In the genomic region with DNA sequence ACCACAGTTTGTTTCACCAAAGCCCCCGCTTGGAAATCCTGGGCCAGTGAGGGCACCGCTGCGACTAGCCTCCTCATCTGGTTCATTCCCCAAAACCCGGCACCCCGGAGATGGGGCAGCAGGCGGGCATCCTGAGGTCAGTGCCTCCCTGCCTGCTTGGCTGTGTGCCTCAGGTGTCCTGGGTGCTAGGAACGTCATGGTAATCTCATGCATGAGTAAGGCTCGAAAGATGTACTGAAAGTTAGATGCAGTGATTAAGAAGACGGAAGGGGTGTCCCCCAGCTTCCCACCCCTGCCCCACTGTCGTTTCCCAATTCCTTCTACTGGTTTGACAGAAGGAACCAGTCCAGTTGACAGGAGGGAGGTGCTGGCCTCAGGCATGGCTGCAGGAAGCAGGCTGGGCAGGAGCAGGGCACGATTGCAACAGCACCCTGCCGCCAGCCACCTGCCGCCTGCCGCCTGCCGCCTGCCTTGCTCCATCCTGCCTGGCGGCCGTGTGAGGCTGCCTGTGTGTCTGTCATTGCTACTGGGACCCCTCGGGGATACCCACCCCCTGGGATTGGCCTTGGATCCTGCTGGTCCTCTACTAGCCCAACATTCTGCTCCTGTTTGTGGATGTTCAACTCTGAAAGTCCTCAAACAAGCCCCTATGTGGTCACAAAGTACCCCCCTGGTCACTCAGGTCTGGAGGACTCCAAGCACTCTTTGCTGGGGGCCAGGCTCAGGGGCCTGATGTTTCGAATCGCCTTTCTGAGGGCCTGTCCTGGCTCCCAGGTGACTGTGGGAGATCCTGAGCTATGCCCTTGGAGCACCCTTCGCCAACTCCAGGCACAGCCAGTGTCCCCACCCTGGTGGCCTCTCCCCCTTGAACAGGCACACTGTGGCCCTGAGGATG, we compare ENCODE assay signal across 1 cellular context.
TF ChIP-seq lines count a peak whose summit lies in the region.

No MANE protein-coding gene starts in this region.

TF ChIP-seq in H1, 55 proteins besides CTCF, POLR2A, EP300 and RAD21 (continued from another document):
- no peak for TF ChIP-seq CHD2 (IDR thresholded peaks at IDR 0.05; ENCODE audit: low read length)
- no peak for TF ChIP-seq PHF8 (conservative IDR thresholded peaks at IDR 0.05; ENCODE audit: low read depth, low read length)
- no peak for TF ChIP-seq RFX5 (IDR thresholded peaks at IDR 0.05; ENCODE audit: borderline replicate concordance, low read depth, low read length)
- no peak for TF ChIP-seq BACH1 (IDR thresholded peaks at IDR 0.05; ENCODE audit: low read length)
- TF ChIP-seq, protein P1, sequence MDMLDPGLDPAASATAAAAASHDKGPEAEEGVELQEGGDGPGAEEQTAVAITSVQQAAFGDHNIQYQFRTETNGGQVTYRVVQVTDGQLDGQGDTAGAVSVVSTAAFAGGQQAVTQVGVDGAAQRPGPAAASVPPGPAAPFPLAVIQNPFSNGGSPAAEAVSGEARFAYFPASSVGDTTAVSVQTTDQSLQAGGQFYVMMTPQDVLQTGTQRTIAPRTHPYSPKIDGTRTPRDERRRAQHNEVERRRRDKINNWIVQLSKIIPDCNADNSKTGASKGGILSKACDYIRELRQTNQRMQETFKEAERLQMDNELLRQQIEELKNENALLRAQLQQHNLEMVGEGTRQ (IDR thresholded peaks at IDR 0.05; ENCODE audit: low read length) = no peak
- no peak for TF ChIP-seq TCF12 (IDR thresholded peaks at IDR 0.05; ENCODE audit: low read depth, low read length)
- TF ChIP-seq YY1 (IDR thresholded peaks at IDR 0.05; ENCODE audit: low read depth, low read length) = no peak
- TF ChIP-seq SIRT6 (IDR thresholded peaks at IDR 0.05; ENCODE audit: low read length) = no peak
- no peak for TF ChIP-seq POU5F1 (IDR thresholded peaks at IDR 0.05; ENCODE audit: low read depth, low read length)
- no peak for TF ChIP-seq RBBP5 (IDR thresholded peaks at IDR 0.05; ENCODE audit: borderline replicate concordance, low read depth, low read length)
- no peak for TF ChIP-seq SIN3A (conservative IDR thresholded peaks at IDR 0.05 in 1 of 2, IDR thresholded peaks at IDR 0.05 in 1 of 2; ENCODE audit: low read depth in 1 of 2, low read length in 2 of 2)
- no peak for TF ChIP-seq SP2 (IDR thresholded peaks at IDR 0.05; ENCODE audit: low read length)
- TF ChIP-seq CTBP2 (IDR thresholded peaks at IDR 0.05; ENCODE audit: borderline replicate concordance, insufficient read depth, insufficient read length, low read length) = no peak
- no peak for TF ChIP-seq EZH2 (IDR thresholded peaks at IDR 0.05; ENCODE audit: low read depth, low read length, severe bottlenecking)
- TF ChIP-seq TBP (IDR thresholded peaks at IDR 0.05; ENCODE audit: low read depth, low read length) = no peak
- TF ChIP-seq NRF1 (IDR thresholded peaks at IDR 0.05; ENCODE audit: low read depth, low read length) = no peak
- TF ChIP-seq BCL11A (IDR thresholded peaks at IDR 0.05; ENCODE audit: low read depth in 2 of 2, low read length in 2 of 2) = no peak
TF ChIP-seq in H1: peak in this region for 0.
